In genomic region chr11:94193288-94193687, GRCh38 we compare ENCODE assay signal across 1 cellular context.
A peak's percentile ranks its signal among the peaks of the same experiment; 100 is the strongest.
TF ChIP-seq lines count a peak whose summit lies in the region.

No MANE protein-coding gene starts in this region.

TF ChIP-seq in A549, 52 proteins besides CTCF, POLR2A, EP300 and RAD21 (continued from another document):
- no peak for TF ChIP-seq TFCP2L1 (CRISPR knock-in tag; IDR thresholded peaks at IDR 0.05)
- no peak for TF ChIP-seq NPAS2 (CRISPR knock-in tag; IDR thresholded peaks at IDR 0.05; ENCODE audit: borderline replicate concordance)
- 0 out of 2 replicates have a peak, but pooled peaks have one; percentile 30 for TF ChIP-seq MAX (IDR thresholded peaks at IDR 0.05)
- TF ChIP-seq MAZ (IDR thresholded peaks at IDR 0.05; ENCODE audit: borderline replicate concordance, low read depth, low read length): no peak
- TF ChIP-seq JUNB (IDR thresholded peaks at IDR 0.05): peak; percentile 41
- TF ChIP-seq, protein P1, sequence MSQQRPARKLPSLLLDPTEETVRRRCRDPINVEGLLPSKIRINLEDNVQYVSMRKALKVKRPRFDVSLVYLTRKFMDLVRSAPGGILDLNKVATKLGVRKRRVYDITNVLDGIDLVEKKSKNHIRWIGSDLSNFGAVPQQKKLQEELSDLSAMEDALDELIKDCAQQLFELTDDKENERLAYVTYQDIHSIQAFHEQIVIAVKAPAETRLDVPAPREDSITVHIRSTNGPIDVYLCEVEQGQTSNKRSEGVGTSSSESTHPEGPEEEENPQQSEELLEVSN (IDR thresholded peaks at IDR 0.05; ENCODE audit: borderline replicate concordance, low read depth): no peak
- no peak for TF ChIP-seq HOXA7 (CRISPR knock-in tag; IDR thresholded peaks at IDR 0.05)
- TF ChIP-seq EHF (CRISPR knock-in tag; IDR thresholded peaks at IDR 0.05): no peak
- TF ChIP-seq, protein P2, sequence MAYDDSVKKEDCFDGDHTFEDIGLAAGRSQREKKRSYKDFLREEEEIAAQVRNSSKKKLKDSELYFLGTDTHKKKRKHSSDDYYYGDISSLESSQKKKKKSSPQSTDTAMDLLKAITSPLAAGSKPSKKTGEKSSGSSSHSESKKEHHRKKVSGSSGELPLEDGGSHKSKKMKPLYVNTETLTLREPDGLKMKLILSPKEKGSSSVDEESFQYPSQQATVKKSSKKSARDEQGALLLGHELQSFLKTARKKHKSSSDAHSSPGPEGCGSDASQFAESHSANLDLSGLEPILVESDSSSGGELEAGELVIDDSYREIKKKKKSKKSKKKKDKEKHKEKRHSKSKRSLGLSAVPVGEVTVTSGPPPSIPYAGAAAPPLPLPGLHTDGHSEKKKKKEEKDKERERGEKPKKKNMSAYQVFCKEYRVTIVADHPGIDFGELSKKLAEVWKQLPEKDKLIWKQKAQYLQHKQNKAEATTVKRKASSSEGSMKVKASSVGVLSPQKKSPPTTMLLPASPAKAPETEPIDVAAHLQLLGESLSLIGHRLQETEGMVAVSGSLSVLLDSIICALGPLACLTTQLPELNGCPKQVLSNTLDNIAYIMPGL (CRISPR knock-in tag; IDR thresholded peaks at IDR 0.05; ENCODE audit: borderline replicate concordance): no peak
- no peak for TF ChIP-seq HDAC2 (IDR thresholded peaks at IDR 0.05)
- no peak for TF ChIP-seq HES2 (IDR thresholded peaks at IDR 0.05)
- no peak for TF ChIP-seq NFE2L2 (conservative IDR thresholded peaks at IDR 0.05; ENCODE audit: low read length)
- TF ChIP-seq ZNF302 (CRISPR knock-in tag; IDR thresholded peaks at IDR 0.05): no peak
- no peak for TF ChIP-seq JUN (IDR thresholded peaks at IDR 0.05)
